Comparison of ENCODE assay signal across 17 cellular contexts in the genomic region with DNA sequence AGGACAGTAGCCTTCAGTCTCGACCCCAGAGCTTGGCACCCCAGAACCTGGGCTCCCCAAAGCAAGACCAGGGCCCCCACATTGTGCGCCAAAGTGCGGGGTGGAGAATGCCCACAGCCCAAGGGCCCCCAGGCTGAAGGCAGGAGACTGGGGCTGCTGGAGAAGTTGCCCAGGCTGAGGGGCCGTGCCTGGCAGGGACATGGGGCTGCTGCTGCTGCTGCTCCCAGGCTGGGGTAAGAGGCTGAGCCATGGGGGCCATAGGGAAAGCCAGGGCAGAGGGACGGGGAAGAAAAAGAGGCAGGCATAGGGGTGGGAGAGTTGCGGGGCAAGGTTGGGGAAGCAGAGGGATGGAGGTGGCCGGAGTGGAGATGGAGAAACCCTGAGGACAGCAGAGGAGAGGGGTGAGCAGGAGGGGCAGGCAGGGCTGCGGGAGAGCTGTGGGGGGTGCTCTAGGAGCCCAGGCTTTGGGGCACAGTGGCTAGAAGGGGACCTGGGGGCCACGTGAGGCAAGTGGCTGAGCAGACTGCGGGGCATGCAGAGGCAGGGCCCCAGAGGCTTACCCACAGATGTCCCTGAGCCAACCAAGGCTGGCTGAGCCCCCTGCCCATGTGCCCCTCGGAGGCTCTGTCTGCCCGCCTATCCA. TPM values are rescaled to one million over a fixed set of nuclear protein-coding genes. Genes with fewer than 3 reads are reported as not detected.
DNase-seq lines count a peak whose midpoint lies in the region; ATAC-seq and TF ChIP-seq lines count a peak whose summit lies in the region.
"Had no signal": no experiment of that assay in that cellular context is flagged by ENCODE, and none has a peak within 500 bp of the region (broad histone marks: within the 10 kb centered on the region; RNA-seq: fewer than 3 reads in every experiment).

No MANE protein-coding gene starts in this region.

- DNase-seq in H7 (peak; percentile 67), WERI-Rb-1 (peak; percentile 46), immature natural killer cell (no peak), sciatic nerve (ENCODE audit: low spot score) (peak; percentile 56), SJCRH30 (no peak), D341Med (ENCODE audit: low spot score) (no peak)
- no peak for DNase-seq in activated CD4-positive, alpha-beta memory T cell treated with anti-CD3 and anti-CD28 coated beads, Interleukin-2, amount 10 ng/mL, durations not matched to agents 7 days and 5 days
- DNase-seq: activated CD4-positive, alpha-beta T cell treated with anti-CD3 and anti-CD28 coated beads for 36 hours; DMS79 treated with DMSO at 0.1 percent for 48 hours; HFFc6; Karpas-422; midbrain; NCI-H1092; NCI-H2081 treated with DMSO at 0.1 percent for 48 hours had no signal

- no peaks in the 10 kb centered on the region for H3K4me1 ChIP-seq in SJCRH30

- H3K4me3 ChIP-seq in H7 (ENCODE audit: insufficient read depth, low read depth, low read length) (no peak overlapping the region), WERI-Rb-1 (ENCODE audit: low read depth, low read length) (no peak overlapping the region), SJCRH30 (no peak overlapping the region)
- H3K4me3 ChIP-seq: thoracic aorta had no signal

- intact Hi-C loops in sciatic nerve (cut with DNase I) = loop anchor here (5.0 kb wide), 1 partner anchor 188 kb away; no protein-coding TSS in a partner anchor

- no peaks in the 10 kb centered on the region for H3K9me3 Mint-ChIP-seq in immature natural killer cell
- no peaks in the 10 kb centered on the region for H3K9me3 Mint-ChIP-seq in activated CD4-positive, alpha-beta memory T cell treated with anti-CD3 and anti-CD28 coated beads, Interleukin-2, amount 10 ng/mL, durations not matched to agents 7 days and 5 days
- H3K9me3 Mint-ChIP-seq: activated naive CD4-positive, alpha-beta T cell treated with anti-CD3 and anti-CD28 coated beads, Interleukin-2, amount 50 U/mL, for 24 hours; HFFc6 had no signal

- CTCF ChIA-PET in activated CD4-positive, alpha-beta memory T cell treated with anti-CD3 and anti-CD28 coated beads, Interleukin-2, amount 10 ng/mL, durations not matched to agents 7 days and 5 days (lab: Charles Lee) = no interaction called here

- H3K9me3 ChIP-seq in WERI-Rb-1 (ENCODE audit: severe bottlenecking) = no peaks in the 10 kb centered on the region
- no peaks in the 10 kb centered on the region for H3K9me3 ChIP-seq in SJCRH30 (replicated peaks)
- H3K9me3 ChIP-seq: neutrophil, thoracic aorta had no signal

- peaks cover 61 to 71% of the 10 kb centered on the region in 2 donors for H3K4me1 Mint-ChIP-seq in immature natural killer cell
- H3K4me1 Mint-ChIP-seq in activated CD4-positive, alpha-beta memory T cell treated with anti-CD3 and anti-CD28 coated beads, Interleukin-2, amount 10 ng/mL, durations not matched to agents 7 days and 5 days = peaks cover 49% of the 10 kb centered on the region

- H3K27ac Mint-ChIP-seq in immature natural killer cell = peak overlapping the region in 4 of 6 donors; percentile 31 to 83 (median 48)
- H3K27ac Mint-ChIP-seq in activated CD4-positive, alpha-beta memory T cell treated with anti-CD3 and anti-CD28 coated beads, Interleukin-2, amount 10 ng/mL, durations not matched to agents 7 days and 5 days = no peak overlapping the region
- H3K27ac Mint-ChIP-seq: activated CD4-positive, alpha-beta T cell treated with anti-CD3 and anti-CD28 coated beads for 36 hours; activated naive CD4-positive, alpha-beta T cell treated with anti-CD3 and anti-CD28 coated beads, Interleukin-2, amount 50 U/mL, for 24 hours; HFFc6 had no signal

- POLR2A ChIA-PET in activated CD4-positive, alpha-beta memory T cell treated with anti-CD3 and anti-CD28 coated beads, Interleukin-2, amount 10 ng/mL, durations not matched to agents 7 days and 5 days (lab: Charles Lee) = interaction anchor here (1.7 kb wide), 1 partner anchor 9 kb away, joined by 7 read pairs; no protein-coding TSS in a partner anchor

- no peak for ATAC-seq in sciatic nerve
- ATAC-seq: activated CD4-positive, alpha-beta T cell treated with anti-CD3 and anti-CD28 coated beads for 36 hours had no signal

- no peak overlapping the region for H3K4me3 Mint-ChIP-seq in immature natural killer cell
- no peak overlapping the region for H3K4me3 Mint-ChIP-seq in activated CD4-positive, alpha-beta memory T cell treated with anti-CD3 and anti-CD28 coated beads, Interleukin-2, amount 10 ng/mL, durations not matched to agents 7 days and 5 days
- H3K4me3 Mint-ChIP-seq: activated CD4-positive, alpha-beta T cell treated with anti-CD3 and anti-CD28 coated beads for 36 hours; activated naive CD4-positive, alpha-beta T cell treated with anti-CD3 and anti-CD28 coated beads, Interleukin-2, amount 50 U/mL, for 24 hours; HFFc6 had no signal

- H3K36me3 Mint-ChIP-seq in immature natural killer cell = peaks cover 0 to 3% (median 0%) of the 10 kb centered on the region in 3 donors
- H3K36me3 Mint-ChIP-seq in activated CD4-positive, alpha-beta memory T cell treated with anti-CD3 and anti-CD28 coated beads, Interleukin-2, amount 10 ng/mL, durations not matched to agents 7 days and 5 days (ENCODE audit: low read depth) = peaks cover 4% of the 10 kb centered on the region
- H3K36me3 Mint-ChIP-seq: activated naive CD4-positive, alpha-beta T cell treated with anti-CD3 and anti-CD28 coated beads, Interleukin-2, amount 50 U/mL, for 24 hours had no signal

- H3K27me3 ChIP-seq in H7 (ENCODE audit: control insufficient read depth, insufficient read depth, low read length) (no peaks in the 10 kb centered on the region), WERI-Rb-1 (ENCODE audit: insufficient read depth, low read depth, severe bottlenecking) (no peaks in the 10 kb centered on the region), SJCRH30 (no peaks in the 10 kb centered on the region)
- H3K27me3 ChIP-seq: neutrophil had no signal

- H3K27ac ChIP-seq in WERI-Rb-1 (peak overlapping the region; percentile 58), SJCRH30 (no peak overlapping the region)
- H3K27ac ChIP-seq: neutrophil, thoracic aorta had no signal

- no peak for TF ChIP-seq CTCF in WERI-Rb-1 (IDR thresholded peaks at IDR 0.05; ENCODE audit: low read depth, low read length)

- H3K36me3 ChIP-seq in H7 (replicated peaks; ENCODE audit: control insufficient read depth, insufficient read depth, low read length) (no peaks in the 10 kb centered on the region), WERI-Rb-1 (no peaks in the 10 kb centered on the region), SJCRH30 (no peaks in the 10 kb centered on the region)
- H3K36me3 ChIP-seq: neutrophil, thoracic aorta had no signal

- peaks cover 0 to 7% (median 4%) of the 10 kb centered on the region in 3 donors for H3K27me3 Mint-ChIP-seq in immature natural killer cell (ENCODE audit: low read depth in 3 of 3)
- H3K27me3 Mint-ChIP-seq in activated CD4-positive, alpha-beta memory T cell treated with anti-CD3 and anti-CD28 coated beads, Interleukin-2, amount 10 ng/mL, durations not matched to agents 7 days and 5 days = no peaks in the 10 kb centered on the region
- H3K27me3 Mint-ChIP-seq: activated CD4-positive, alpha-beta T cell treated with anti-CD3 and anti-CD28 coated beads for 36 hours; activated naive CD4-positive, alpha-beta T cell treated with anti-CD3 and anti-CD28 coated beads, Interleukin-2, amount 50 U/mL, for 24 hours had no signal

RNA-seq across cellular contexts. Expression of a gene that starts 18.9 kb away (rescaled TPM):
- 44.7 and 48.9 TPM in 2 replicates for total RNA-seq in H7 (2014; rRNA removed; shearing (Covaris generic))
- 10 to 100 TPM; 38.3 to 89.0 (median 54.3) TPM for polyA plus RNA-seq in immature natural killer cell
- 38.0 TPM for total RNA-seq in sciatic nerve
- total RNA-seq in activated CD4-positive, alpha-beta memory T cell treated with anti-CD3 and anti-CD28 coated beads, Interleukin-2, amount 10 ng/mL, durations not matched to agents 7 days and 5 days = 10 to 100 TPM; 24.9 to 25.3 TPM
- 1.6 and 2.1 TPM in 2 replicates for total RNA-seq in SJCRH30 (2014; rRNA removed; shearing (Covaris generic))

Comparison
In these comparisons a context has a peak if more than half of its experiments do, and no peak if none do; other contexts are left out.
1. DNase-seq: peak in H7 (single experiment), WERI-Rb-1 (single experiment) and sciatic nerve (single experiment); none in immature natural killer cell (0 of 3), activated CD4-positive, alpha-beta memory T cell treated with anti-CD3 and anti-CD28 coated beads, Interleukin-2, amount 10 ng/mL, durations not matched to agents 7 days and 5 days (single experiment), SJCRH30 (0 of 2) and D341Med (single experiment).